In the genomic region with DNA sequence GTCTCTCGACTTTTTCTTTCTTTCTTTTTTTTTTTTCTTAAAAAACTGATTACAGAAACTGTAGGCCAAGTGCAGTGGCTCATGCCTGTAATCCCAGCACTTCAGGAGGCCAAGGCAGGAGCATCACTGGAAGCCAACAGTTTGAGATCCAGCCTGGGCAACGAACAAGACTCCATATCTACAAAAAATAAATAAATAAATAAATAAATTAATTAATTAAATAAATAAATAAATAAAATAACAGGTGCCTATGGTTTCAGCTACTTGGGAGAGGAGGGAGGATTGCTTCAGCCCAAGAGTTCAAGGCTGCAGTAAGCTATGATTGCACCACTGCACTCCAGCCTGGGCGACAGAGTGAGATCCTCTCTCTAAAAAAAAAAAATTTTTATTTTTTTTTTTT, we compare ENCODE assay signal across 2 cellular contexts. TPM values are rescaled to one million over a fixed set of nuclear protein-coding genes. Genes with fewer than 3 reads are reported as not detected.
"Had no signal": no experiment of that assay in that cellular context is flagged by ENCODE, and none has a peak within 500 bp of the region (broad histone marks: within the 10 kb centered on the region; RNA-seq: fewer than 3 reads in every experiment).

No MANE protein-coding gene starts in this region.

RNA-seq across cellular contexts. Expression of a gene that starts 42.6 kb away (rescaled TPM):
- polyA plus RNA-seq: mammary epithelial cell; naive thymus-derived CD8-positive, alpha-beta T cell had no signal
